25 cellular contexts compared by ENCODE assay signal in genomic region chr2:150178591-150178990, GRCh38.
"Had no signal": no experiment of that assay in that cellular context is flagged by ENCODE, and none has a peak within 500 bp of the region (broad histone marks: within the 10 kb centered on the region; RNA-seq: fewer than 3 reads in every experiment).

No MANE protein-coding gene starts in this region.

- DNase-seq: activated B cell treated with CpG ODN at 0.5 μM for 24 hours; activated CD4-positive, alpha-beta memory T cell treated with anti-CD3 and anti-CD28 coated beads for 36 hours; activated CD4-positive, alpha-beta T cell treated with anti-CD3 and anti-CD28 coated beads for 48 hours; activated naive CD4-positive, alpha-beta T cell treated with anti-CD3 and anti-CD28 coated beads for 36 hours; activated naive CD8-positive, alpha-beta T cell treated with anti-CD3 and anti-CD28 coated beads, Interleukin-2, amount 10 ng/mL, durations not matched to agents 7 days and 5 days; activated T-cell treated with anti-CD3 and anti-CD28 coated beads, Interleukin-2, amount 50 U/mL, for 48 hours; amygdala; endodermal cell; esophagus squamous epithelium; foreskin fibroblast; immature natural killer cell; kidney glomerular epithelial cell; mucosa of descending colon; naive B cell; nucleus accumbens; small intestine; stimulated activated CD4-positive, alpha-beta T cell treated with anti-CD3 and anti-CD28 coated beads, Interleukin-2, amount 100 ng/mL, for 24 hours; stimulated activated naive CD8-positive, alpha-beta T cell treated with anti-CD3 and anti-CD28 coated beads, Interleukin-15, amount 100 ng/mL, for 72 hours; T-helper 1 cell had no signal

- FAIRE-seq: bronchial epithelial cell, small intestine had no signal

- H3K9me3 ChIP-seq: esophagus squamous epithelium, mucosa of descending colon, suprapubic skin, tibial nerve had no signal

- H3K36me3 ChIP-seq: esophagus squamous epithelium, suprapubic skin, tibial nerve had no signal

- H3K27me3 ChIP-seq: esophagus squamous epithelium, suprapubic skin, tibial nerve had no signal

- ATAC-seq: mucosa of descending colon; sciatic nerve; stimulated activated effector memory CD8-positive, alpha-beta T cell treated with anti-CD3 and anti-CD28 coated beads, Interleukin-12 subunit alpha, Interleukin-12 subunit beta, amount 100 ng/mL, for 72 hours; stimulated activated naive CD8-positive, alpha-beta T cell treated with anti-CD3 and anti-CD28 coated beads, Interleukin-15, amount 100 ng/mL, for 72 hours had no signal

- H3K27ac ChIP-seq: coronary artery, esophagus squamous epithelium, suprapubic skin, tibial nerve had no signal

- H3K4me1 ChIP-seq: esophagus squamous epithelium, suprapubic skin, tibial nerve had no signal

- H3K4me3 ChIP-seq: coronary artery, esophagus squamous epithelium, mucosa of descending colon, suprapubic skin, tibial nerve had no signal
